ENCODE assay signal across 22 cellular contexts in genomic region chr10:122664501-122664900, GRCh38. TPM values are rescaled to one million over a fixed set of nuclear protein-coding genes. Genes with fewer than 3 reads are reported as not detected.
"Had no signal": no experiment of that assay in that cellular context is flagged by ENCODE, and none has a peak within 500 bp of the region (broad histone marks: within the 10 kb centered on the region; RNA-seq: fewer than 3 reads in every experiment).

No MANE protein-coding gene starts in this region.

- DNase-seq: KBM-7, NCI-H1092, NCI-H1105 treated with DMSO at 0.1 percent for 48 hours, NCI-H1436, NCI-H187, NCI-H2029, NCI-H2081 treated with DMSO at 0.1 percent for 48 hours, NCI-H2171, NCI-H226, NCI-H446, NCI-H510A, NCI-H524 treated with DMSO at 0.1 percent for 48 hours, NCI-H69, NCI-H774, PC-3, SHP77, SK-N-SH had no signal

- ATAC-seq: Panc1, PC-3 had no signal

RNA-seq across cellular contexts. Expression of gene C10orf120, which starts 35.1 kb away (rescaled TPM):
- total RNA-seq: HT-29, LHCN-M2, MCF 10A, PC-3, SK-MEL-5 had no signal
